8 cellular contexts compared by ENCODE assay signal in genomic region chr19:50476224-50476942, GRCh38. TPM values are rescaled to one million over a fixed set of nuclear protein-coding genes. Genes with fewer than 3 reads are reported as not detected.
DNase-seq lines count a peak whose midpoint lies in the region; ATAC-seq and TF ChIP-seq lines count a peak whose summit lies in the region.

Gene EMC10, plus strand, starts transcription at chr19:50476507. Its CDS starts 38 bp downstream, at chr19:50476545.
Gene GARIN5A, minus strand, starts transcription at chr19:50476848. Its CDS starts 460 bp downstream, at chr19:50476388.

- H3K27ac ChIP-seq in KOPT-K1 (ENCODE audit: low read depth, low read length, poor library complexity, severe bottlenecking) (peak within 1 kb of the TSS; percentile 68), RWPE1 (peak within 1 kb of the TSS; percentile 79), foreskin keratinocyte (peak within 1 kb of the TSS; percentile 64), stomach smooth muscle (ENCODE audit: low read length) (peak within 1 kb of the TSS; percentile 58)

- POLR2A ChIA-PET in RWPE1 (lab: Yijun Ruan, JAX; ENCODE audit: low non-redundant PET), result no interaction called here

- DNase-seq in DMS53 (lab: John Stamatoyannopoulos, UW) (peak; percentile 97), RWPE1 (ENCODE audit: low spot score) (peak; percentile 100), activated gamma-delta T cell treated with Interleukin-2 at 50 U/mL for 16 hours (peak; percentile 85), foreskin keratinocyte (peak; percentile 87 to 93)

- H3K9me3 ChIP-seq in KOPT-K1 (ENCODE audit: insufficient read depth, low read length, poor library complexity, severe bottlenecking), result no peaks in the 10 kb centered on the region
- peaks cover 23% of the 10 kb centered on the region for H3K9me3 ChIP-seq in neuron (ENCODE audit: low read length)
- H3K9me3 ChIP-seq in stomach smooth muscle (ENCODE audit: control insufficient read depth in 2 of 2, low read length in 2 of 2), result no peaks in the 10 kb centered on the region

- peak within 1 kb of the TSS; percentile 92 for H2AFZ ChIP-seq in neuron (ENCODE audit: low read depth, low read length)

- H3K9ac ChIP-seq in stomach smooth muscle (ENCODE audit: low read length in 2 of 2), result peak within 1 kb of the TSS; percentile 93

- CTCF ChIA-PET in RWPE1 (lab: Yijun Ruan, JAX), result no interaction called here

- H3K36me3 ChIP-seq in KOPT-K1 (ENCODE audit: insufficient read depth, low read length), result peaks cover 32% of the 10 kb centered on the region
- peaks cover 12% of the 10 kb centered on the region for H3K36me3 ChIP-seq in neuron (ENCODE audit: insufficient read depth, low read length)
- peaks cover 11 to 17% of the 10 kb centered on the region in 2 donors for H3K36me3 ChIP-seq in stomach smooth muscle (ENCODE audit: control insufficient read depth in 2 of 2, insufficient read depth in 2 of 2, low read length in 2 of 2)

- no peak for TF ChIP-seq CTCF in RWPE1 (conservative IDR thresholded peaks at IDR 0.05; ENCODE audit: low read depth)
- TF ChIP-seq CTCF in foreskin keratinocyte (conservative IDR thresholded peaks at IDR 0.05), result peak; percentile 44

- no peaks in the 10 kb centered on the region for H3K4me1 ChIP-seq in foreskin keratinocyte
- H3K4me1 ChIP-seq in neuron (ENCODE audit: insufficient read depth, low read length), result peaks cover 5% of the 10 kb centered on the region
- peaks cover 11% of the 10 kb centered on the region for H3K4me1 ChIP-seq in stomach smooth muscle (ENCODE audit: control insufficient read depth, insufficient read depth, low read length)

- H3K4me3 ChIP-seq in neuron (ENCODE audit: low read length), result peak within 1 kb of the TSS; percentile 70
- H3K4me3 ChIP-seq in stomach smooth muscle (ENCODE audit: low read length in 2 of 2), result peak within 1 kb of the TSS; percentile 96 to 99

- peak; percentile 78 for ATAC-seq in GM21723 (IDR thresholded peaks at IDR 0.05; ENCODE audit: unreplicated experiment)
- ATAC-seq in foreskin keratinocyte, result peak; percentile 84

- H3K27me3 ChIP-seq in foreskin keratinocyte (no peaks in the 10 kb centered on the region), neuron (ENCODE audit: insufficient read depth, low read length) (no peaks in the 10 kb centered on the region), stomach smooth muscle (ENCODE audit: control insufficient read depth in 1 of 2, insufficient read depth in 2 of 2, low read length in 2 of 2) (no peaks in the 10 kb centered on the region)

RNA-seq across cellular contexts. Expression of gene EMC10, which starts in this region (rescaled TPM):
- 69.5 and 74.2 TPM in 2 replicates for total RNA-seq in foreskin keratinocyte
- 77.9 and 84.6 TPM in 2 replicates for polyA plus RNA-seq in foreskin keratinocyte

RNA-seq across cellular contexts. Expression of gene GARIN5A, which starts in this region (rescaled TPM):
- 0.85 and 0.95 TPM in 2 replicates for total RNA-seq in foreskin keratinocyte
- 0.76 and 1.1 TPM in 2 replicates for polyA plus RNA-seq in foreskin keratinocyte

Comparison
In these comparisons a context has a peak if more than half of its experiments do, and no peak if none do; other contexts are left out.
1. Peak in every context shown above with its lines: DNase-seq, ATAC-seq, H3K4me3 ChIP-seq and H3K27ac ChIP-seq.